11 cellular contexts compared by ENCODE assay signal in the genomic region with DNA sequence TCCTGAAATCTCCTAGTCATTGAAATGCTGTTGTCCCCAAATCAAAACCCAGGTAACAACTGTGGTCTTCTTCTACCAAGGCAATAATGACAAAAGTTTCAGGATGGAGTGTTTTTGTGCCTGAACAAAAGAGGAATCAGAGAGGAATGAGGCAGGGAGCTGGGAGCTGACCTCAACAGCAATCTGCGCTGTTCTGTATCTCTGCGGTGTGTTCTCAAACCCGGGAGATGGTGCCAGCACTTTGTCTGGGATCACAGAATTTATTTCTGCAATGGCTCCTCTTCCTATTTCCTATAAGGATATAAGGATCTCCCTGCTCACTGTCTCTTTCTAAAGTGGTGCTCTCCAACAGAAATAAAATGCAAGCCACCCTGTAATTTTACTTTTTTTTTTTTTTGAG. TPM values are rescaled to one million over a fixed set of nuclear protein-coding genes. Genes with fewer than 3 reads are reported as not detected.
DNase-seq lines count a peak whose midpoint lies in the region; ATAC-seq and TF ChIP-seq lines count a peak whose summit lies in the region.
"Had no signal": no experiment of that assay in that cellular context is flagged by ENCODE, and none has a peak within 500 bp of the region (broad histone marks: within the 10 kb centered on the region; RNA-seq: fewer than 3 reads in every experiment).

No MANE protein-coding gene starts in this region.

- H3K27ac ChIP-seq in AG04450 (ENCODE audit: low read depth, low read length) (peak overlapping the region; percentile 90), PC-9 (no peak overlapping the region), fibroblast of lung (ENCODE audit: insufficient read depth, low read length) (peak overlapping the region; percentile 78)
- H3K27ac ChIP-seq: body of pancreas had no signal

- no peak for TF ChIP-seq CTCF in AG04450 (IDR thresholded peaks at IDR 0.05; ENCODE audit: low read depth, low read length)
- no peak for TF ChIP-seq CTCF in PC-9 (conservative IDR thresholded peaks at IDR 0.05)
- TF ChIP-seq CTCF in fibroblast of lung (conservative IDR thresholded peaks at IDR 0.05 in 1 of 2, IDR thresholded peaks at IDR 0.05 in 1 of 2; ENCODE audit: low read depth in 1 of 2, low read length in 2 of 2) = no peak
- no peak for TF ChIP-seq CTCF in osteocyte (IDR thresholded peaks at IDR 0.05)

- intact Hi-C loops in PC-9 (cut with micrococcal nuclease; ENCODE audit: unreplicated experiment) = no loop called here

- peaks cover 38% of the 10 kb centered on the region for H3K4me1 Mint-ChIP-seq in osteocyte (ENCODE audit: unreplicated experiment)

- H3K9me3 ChIP-seq in AG04450 (ENCODE audit: control insufficient read depth, insufficient read depth, low read length) (no peaks in the 10 kb centered on the region), PC-9 (ENCODE audit: insufficient read depth, low read depth) (no peaks in the 10 kb centered on the region), fibroblast of lung (ENCODE audit: control insufficient read depth, insufficient read depth, low read depth, low read length) (no peaks in the 10 kb centered on the region)
- H3K9me3 ChIP-seq: body of pancreas had no signal

- H3K36me3 ChIP-seq in PC-9 (ENCODE audit: low read depth) (no peaks in the 10 kb centered on the region), fibroblast of lung (ENCODE audit: control insufficient read depth, insufficient read depth, low read length) (no peaks in the 10 kb centered on the region)

- H3K9me3 Mint-ChIP-seq in osteocyte (ENCODE audit: unreplicated experiment) = no peaks in the 10 kb centered on the region
- H3K9me3 Mint-ChIP-seq: activated CD4-positive, alpha-beta T cell treated with anti-CD3 and anti-CD28 coated beads, Interleukin-2, amount 10 ng/mL, durations not matched to agents 7 days and 5 days; CD4-positive, alpha-beta T cell had no signal

- H3K4me3 ChIP-seq in AG04450 (ENCODE audit: low read depth, low read length) (peak overlapping the region; percentile 67), PC-9 (peak overlapping the region; percentile 48; the same call in 1 of the 2 replicates), fibroblast of lung (replicated peaks in 1 of 4; ENCODE audit: control extremely low read depth in 1 of 4, insufficient read depth in 1 of 4, low read depth in 3 of 4, low read length in 4 of 4) (peak overlapping the region; percentile 64 to 71 (median 70))
- H3K4me3 ChIP-seq: body of pancreas had no signal

- H3K4me2 ChIP-seq in PC-9 (peak overlapping the region; percentile 74), fibroblast of lung (ENCODE audit: extremely low read depth, insufficient read depth, low read length) (peak overlapping the region; percentile 98)

- no peaks in the 10 kb centered on the region for H3K27me3 ChIP-seq in AG04450 (ENCODE audit: control insufficient read depth, insufficient read depth, low read length)
- H3K27me3 ChIP-seq in PC-9 (ENCODE audit: insufficient read depth, low read depth) = peaks cover 6% of the 10 kb centered on the region; the same call in 1 of the 2 replicates
- H3K27me3 ChIP-seq in fibroblast of lung (ENCODE audit: control insufficient read depth, insufficient read depth, low read length) = no peaks in the 10 kb centered on the region
- H3K27me3 ChIP-seq: body of pancreas had no signal

- no peaks in the 10 kb centered on the region for H3K9me2 ChIP-seq in PC-9 (ENCODE audit: insufficient read depth)

- DNase-seq in AG04450 (ENCODE audit: low read depth, low spot score) (no peak), PC-9 (no peak), fibroblast of lung (ENCODE audit: low read depth in 2 of 2) (no peak), osteocyte (ENCODE audit: extremely low spot score, unreplicated experiment) (no peak), erythroblast (lab: John Stamatoyannopoulos, UW) (no peak), T-helper 1 cell (no peak)
- DNase-seq: activated CD4-positive, alpha-beta T cell treated with anti-CD3 and anti-CD28 coated beads, Interleukin-2, amount 10 ng/mL, durations not matched to agents 7 days and 5 days; CD4-positive, alpha-beta T cell had no signal

- BruUV-seq in PC-9 (replicated peaks; lab: Mats Ljungman, UMichigan) = no TSS peak

- no peaks in the 10 kb centered on the region for H3K79me2 ChIP-seq in PC-9 (ENCODE audit: low read depth)
- peaks cover 5% of the 10 kb centered on the region for H3K79me2 ChIP-seq in fibroblast of lung (ENCODE audit: control insufficient read depth, insufficient read depth, low read length)

- H3K27ac Mint-ChIP-seq in osteocyte (ENCODE audit: unreplicated experiment) = peak overlapping the region; percentile 94
- H3K27ac Mint-ChIP-seq: activated CD4-positive, alpha-beta T cell treated with anti-CD3 and anti-CD28 coated beads, Interleukin-2, amount 10 ng/mL, durations not matched to agents 7 days and 5 days; CD4-positive, alpha-beta T cell had no signal

- H3K4me1 ChIP-seq in PC-9 (replicated peaks; ENCODE audit: insufficient read depth) (0 out of 2 replicates have a peak, but pooled peaks cover 8% of the 10 kb centered on the region), fibroblast of lung (ENCODE audit: control insufficient read depth, extremely low read depth, insufficient read depth, low read length) (peaks cover 7% of the 10 kb centered on the region)

- peak overlapping the region; percentile 84 for H3K4me3 Mint-ChIP-seq in osteocyte (ENCODE audit: unreplicated experiment)
- H3K4me3 Mint-ChIP-seq: CD4-positive, alpha-beta T cell had no signal

- peak overlapping the region; percentile 67; the same call in 1 of the 2 replicates for H2AFZ ChIP-seq in PC-9
- H2AFZ ChIP-seq in fibroblast of lung (ENCODE audit: low read length) = peak overlapping the region; percentile 83

- no peaks in the 10 kb centered on the region for H3K36me3 Mint-ChIP-seq in osteocyte (ENCODE audit: unreplicated experiment)

- no peaks in the 10 kb centered on the region for H4K20me1 ChIP-seq in PC-9 (ENCODE audit: insufficient read depth)
- H4K20me1 ChIP-seq in fibroblast of lung (ENCODE audit: control insufficient read depth, extremely low read depth, insufficient read depth, low read length) = no peaks in the 10 kb centered on the region

- no peak for TF ChIP-seq POLR2A in erythroblast (IDR thresholded peaks at IDR 0.05; ENCODE audit: low read length)

- POLR2A ChIA-PET in AG04450 (lab: Yijun Ruan, JAX) (interaction anchor here (0.6 to 1.5 kb wide), 4 partner anchors 13 to 246 kb away, joined by 3 to 6 read pairs (median 4); partner anchors contain the start of gene TDG), PC-9 (lab: Charles Lee; ENCODE audit: unreplicated experiment) (no interaction called here)

- no peak for ATAC-seq in HG03432 (IDR thresholded peaks at IDR 0.05; ENCODE audit: unreplicated experiment)
- ATAC-seq in HG03457 (IDR thresholded peaks at IDR 0.05; ENCODE audit: unreplicated experiment) = no peak

- CTCF ChIA-PET in AG04450 (lab: Charles Lee) (interaction anchor here (0.7 to 1.3 kb wide), 3 partner anchors 9 to 224 kb away, joined by 3 to 5 read pairs (median 3); no protein-coding TSS in a partner anchor), PC-9 (lab: Charles Lee) (no interaction called here)

- H3K27me3 Mint-ChIP-seq in osteocyte (ENCODE audit: unreplicated experiment) = no peaks in the 10 kb centered on the region

- peak overlapping the region; percentile 37 for H3K9ac ChIP-seq in fibroblast of lung (ENCODE audit: insufficient read depth, low read length)

- H3F3A ChIP-seq in PC-9 (ENCODE audit: insufficient read depth, low read depth) = peaks cover 5% of the 10 kb centered on the region; the same call in 1 of the 2 replicates

RNA-seq across cellular contexts. Expression of gene GLT8D2, which starts 0.4 kb away (rescaled TPM):
- polyA plus RNA-seq in AG04450 (2011; rRNA removed) = 102 and 119 TPM in 2 replicates
- polyA minus RNA-seq in AG04450 (2011; rRNA and poly(A)+ RNA removed) = 33.5 and 35.4 TPM in 2 replicates
- 0.31 and 1.2 TPM in 2 replicates for total RNA-seq in PC-9 (2021)
- total RNA-seq in fibroblast of lung = 12.6 and 36.3 TPM in 2 replicates
- polyA plus RNA-seq in fibroblast of lung = 61.9 and 90.1 TPM in 2 replicates
- polyA plus RNA-seq in fibroblast of lung (2012) = 33.5 and 46.6 TPM in 2 replicates
- polyA minus RNA-seq in fibroblast of lung (ENCODE audit: low replicate concordance) = 10.2 and 11.0 TPM in 2 replicates
- total RNA-seq in osteocyte = 45.4 and 64.7 TPM in 2 replicates
- total RNA-seq: activated CD4-positive, alpha-beta T cell treated with anti-CD3 and anti-CD28 coated beads, Interleukin-2, amount 10 ng/mL, durations not matched to agents 7 days and 5 days; CD4-positive, alpha-beta T cell had no signal

RNA-seq across cellular contexts. Expression of gene HCFC2, which starts 13.9 kb away (rescaled TPM):
- polyA plus RNA-seq in AG04450 (2011; rRNA removed) (20.8 and 31.4 TPM in 2 replicates), fibroblast of lung (16.4 and 27.0 TPM in 2 replicates)
- polyA minus RNA-seq in AG04450 (2011; rRNA and poly(A)+ RNA removed) = 17.4 and 31.5 TPM in 2 replicates
- total RNA-seq in PC-9 (2021) (2.4 and 3.3 TPM in 2 replicates), fibroblast of lung (28.0 and 36.2 TPM in 2 replicates), osteocyte (20.1 and 21.3 TPM in 2 replicates)
- 9.2 and 13.8 TPM in 2 replicates for polyA plus RNA-seq in fibroblast of lung (2012)
- 5.7 and 10.7 TPM in 2 replicates for polyA minus RNA-seq in fibroblast of lung (ENCODE audit: low replicate concordance)
